In genomic region chr1:234997201-234998173, GRCh38 we compare ENCODE assay signal across 8 cellular contexts.
DNase-seq lines count a peak whose midpoint lies in the region; ATAC-seq and TF ChIP-seq lines count a peak whose summit lies in the region.

No MANE protein-coding gene starts in this region.

- intact Hi-C loops in ovary (cut with DNase I) = loop anchor here in 3 of 4 donors (5.0 to 10.0 kb wide), 4 partner anchors 80 to 463 kb away; partner anchors contain the start of gene IRF2BP2 (in 1 of the 3)

- no peaks in the 10 kb centered on the region for H3K9me3 ChIP-seq in HEK293 (ENCODE audit: control insufficient read depth, insufficient read depth, low read depth, low read length)
- no peaks in the 10 kb centered on the region for H3K9me3 ChIP-seq in ovary

- peaks cover 18% of the 10 kb centered on the region for H3K4me1 ChIP-seq in HEK293 (ENCODE audit: control insufficient read depth, insufficient read depth, low read length)
- H3K4me1 ChIP-seq in foreskin keratinocyte = peaks cover 18% of the 10 kb centered on the region
- peaks cover 9% of the 10 kb centered on the region for H3K4me1 ChIP-seq in ovary (ENCODE audit: insufficient read depth)

- DNase-seq in T1000 (lab: John Stamatoyannopoulos, UW) (peak; percentile 97), foreskin keratinocyte (peak; percentile 99 to 100), ovary (peak; percentile 93 to 97 (median 97)), OCI-M2 (lab: John Stamatoyannopoulos, UW; ENCODE audit: unreplicated experiment) (no peak), HUDEP-2 (lab: John Stamatoyannopoulos, UW; ENCODE audit: unreplicated experiment in 76 of 76) (no peak)

- H3K27me3 ChIP-seq in foreskin keratinocyte = no peaks in the 10 kb centered on the region
- no peaks in the 10 kb centered on the region for H3K27me3 ChIP-seq in ovary

- H3K36me3 ChIP-seq in HEK293 (ENCODE audit: control insufficient read depth in 2 of 2, insufficient read depth in 1 of 2, low read length in 2 of 2) (no peaks in the 10 kb centered on the region), ovary (no peaks in the 10 kb centered on the region)

- TF ChIP-seq POLR2A in ovary (IDR thresholded peaks at IDR 0.05) = peak; percentile 22

- H3K4me3 ChIP-seq in HEK293 (ENCODE audit: low read depth, low read length) (no peak overlapping the region), ovary (no peak overlapping the region)

- POLR2A ChIA-PET in HEK293 (lab: Yijun Ruan, JAX) = interaction anchor here (0.7 to 2.4 kb wide), 9 partner anchors 8 to 502 kb away, joined by 3 to 7 read pairs (median 4); partner anchors contain the start of gene IRF2BP2

- TF ChIP-seq CTCF in HEK293 (tag by site-specific recombination; IDR thresholded peaks at IDR 0.05) = no peak
- peak; percentile 16 for TF ChIP-seq CTCF in foreskin keratinocyte (conservative IDR thresholded peaks at IDR 0.05)
- TF ChIP-seq CTCF in ovary (IDR thresholded peaks at IDR 0.05) = no peak

- peak; percentile 75 for ATAC-seq in foreskin keratinocyte
- no peak for ATAC-seq in HG02840 (IDR thresholded peaks at IDR 0.05; ENCODE audit: low FRiP score, unreplicated experiment)
- ATAC-seq in GM18867 (IDR thresholded peaks at IDR 0.05; ENCODE audit: unreplicated experiment) = no peak

- peak overlapping the region; percentile 27 for H3K27ac ChIP-seq in HEK293 (ENCODE audit: extremely low read depth, low read depth, low read length)
- peak overlapping the region; percentile 99 for H3K27ac ChIP-seq in foreskin keratinocyte
- peak overlapping the region; percentile 62 to 64 for H3K27ac ChIP-seq in ovary

- WGBS in ovary, 3 donors = 21 to 28% (median 25%) methylated on average over 20 of the region's 20 CpGs

- CTCF ChIA-PET in HEK293 (lab: Yijun Ruan, JAX) = interaction anchor here (0.7 to 1.4 kb wide), 9 partner anchors 11 to 498 kb away, joined by 3 to 4 read pairs (median 3); no protein-coding TSS in a partner anchor

- TF ChIP-seq EP300 in ovary (IDR thresholded peaks at IDR 0.05) = peak; percentile 78

TF ChIP-seq in HEK293, 187 proteins besides CTCF, POLR2A, EP300 and RAD21 (continues in another document):
- TF ChIP-seq GLIS2 (tag by site-specific recombination; IDR thresholded peaks at IDR 0.05) (peak; percentile 63), ZNF704 (tag by site-specific recombination; IDR thresholded peaks at IDR 0.05) (no peak), ZXDB (tag by site-specific recombination; IDR thresholded peaks at IDR 0.05) (peak; percentile 85), ZNF707 (tag by site-specific recombination; IDR thresholded peaks at IDR 0.05) (no peak), ZEB2 (tag by site-specific recombination; IDR thresholded peaks at IDR 0.05) (peak; percentile 95), ZNF621 (tag by site-specific recombination; IDR thresholded peaks at IDR 0.05) (no peak), ZNF623 (tag by site-specific recombination; IDR thresholded peaks at IDR 0.05) (peak; percentile 5; the same call in 1 of the 2 replicates), ZFHX2 (tag by site-specific recombination; conservative IDR thresholded peaks at IDR 0.05) (peak; percentile 80), ZBTB1 (tag by site-specific recombination; IDR thresholded peaks at IDR 0.05) (no peak), SCRT1 (tag by site-specific recombination; IDR thresholded peaks at IDR 0.05; ENCODE audit: borderline replicate concordance) (no peak), ZNF549 (tag by site-specific recombination; IDR thresholded peaks at IDR 0.05) (no peak), ZBTB49 (tag by site-specific recombination; IDR thresholded peaks at IDR 0.05; ENCODE audit: low read depth) (no peak), TRIM28 (IDR thresholded peaks at IDR 0.05; ENCODE audit: borderline replicate concordance, low read length) (0 out of 2 replicates have a peak, but pooled peaks have one; percentile 12), ZNF362 (tag by site-specific recombination; IDR thresholded peaks at IDR 0.05) (no peak), ZNF560 (tag by site-specific recombination; IDR thresholded peaks at IDR 0.05; ENCODE audit: borderline replicate concordance) (no peak), ZNF571 (tag by site-specific recombination; IDR thresholded peaks at IDR 0.05) (no peak), PRDM6 (tag by site-specific recombination; IDR thresholded peaks at IDR 0.05) (no peak), ZNF398 (tag by site-specific recombination; IDR thresholded peaks at IDR 0.05) (peak; percentile 63), ZNF26 (tag by site-specific recombination; IDR thresholded peaks at IDR 0.05) (no peak), ZNF664 (tag by site-specific recombination; IDR thresholded peaks at IDR 0.05) (no peak), ZNF48 (tag by site-specific recombination; IDR thresholded peaks at IDR 0.05) (no peak), YY2 (tag by site-specific recombination; IDR thresholded peaks at IDR 0.05) (0 out of 2 replicates have a peak, but pooled peaks have one; percentile 31)

Comparison
In these comparisons a context has a peak if more than half of its experiments do, and no peak if none do; other contexts are left out.
1. H3K27ac ChIP-seq: peak in every context shown above with its lines; median percentile 99 in foreskin keratinocyte; 63 in ovary; 27 in HEK293.
2. DNase-seq: peak in T1000 (single experiment), foreskin keratinocyte (2 of 2) and ovary (5 of 5); none in OCI-M2 (single experiment) and HUDEP-2 (0 of 76).